17 cellular contexts compared by ENCODE assay signal in the genomic region with DNA sequence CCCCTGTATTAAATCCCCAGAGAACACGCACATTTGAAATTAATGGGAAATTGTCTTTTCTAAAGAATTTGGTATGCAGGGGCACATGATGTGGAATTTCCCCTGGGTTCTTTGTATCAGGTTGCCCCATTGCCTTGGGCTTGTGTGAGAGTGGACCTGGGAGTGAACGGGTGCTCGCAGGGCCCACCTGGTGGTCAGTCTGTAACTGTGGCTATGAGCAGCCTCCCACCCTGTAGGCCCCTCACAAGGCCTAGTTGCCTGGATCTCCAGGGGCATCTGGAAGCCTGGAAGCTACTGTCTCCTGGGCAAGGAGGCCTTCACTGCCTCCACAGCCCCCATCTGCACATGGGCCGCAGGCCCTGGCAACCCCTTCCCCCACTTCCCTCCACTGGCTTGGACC. TPM values are rescaled to one million over a fixed set of nuclear protein-coding genes. Genes with fewer than 3 reads are reported as not detected.
DNase-seq lines count a peak whose midpoint lies in the region; ATAC-seq, FAIRE-seq and TF ChIP-seq lines count a peak whose summit lies in the region.
"Had no signal": no experiment of that assay in that cellular context is flagged by ENCODE, and none has a peak within 500 bp of the region (broad histone marks: within the 10 kb centered on the region; RNA-seq: fewer than 3 reads in every experiment).

No MANE protein-coding gene starts in this region.

- TF ChIP-seq POLR2A in HepG2 (IDR thresholded peaks at IDR 0.05; ENCODE audit: insufficient read depth in 1 of 2, low read depth in 2 of 2, low read length in 2 of 2) = no peak
- no peak for TF ChIP-seq POLR2A in right lobe of liver (IDR thresholded peaks at IDR 0.05)

- H3K27ac ChIP-seq in HepG2 (ENCODE audit: extremely low read length, insufficient read depth, low read length) = no peak overlapping the region
- H3K27ac ChIP-seq in right lobe of liver = no peak overlapping the region
- H3K27ac ChIP-seq: tibial artery had no signal

- peaks cover 13% of the 10 kb centered on the region for H3K4me1 Mint-ChIP-seq in WTC11

- no peaks in the 10 kb centered on the region for H3K79me2 ChIP-seq in HepG2 (ENCODE audit: insufficient read depth, low read length)

- in situ Hi-C loops in HepG2 (cut with HindIII; ENCODE audit: extremely low pct_ligation_motif_present, low pct_unique_long_range_greater_than_20kb) = loop anchor here (5.0 kb wide), 2 partner anchors 33 to 222 kb away; no protein-coding TSS in a partner anchor

- H3K9me3 ChIP-seq in HepG2 (ENCODE audit: low read length) (no peaks in the 10 kb centered on the region), right lobe of liver (no peaks in the 10 kb centered on the region)
- H3K9me3 ChIP-seq: tibial artery had no signal

- WGBS in HepG2 (ENCODE audit: low lambda C conversion rate) = 78% methylated on average over 3 of the region's 4 CpGs
- 100% methylated on average over 2 of the region's 4 CpGs for WGBS in right lobe of liver (ENCODE audit: insufficient coverage, low coverage, low lambda C conversion rate, missing lambda C conversion rate)

- H3K36me3 ChIP-seq in HepG2 (replicated peaks in 1 of 2; ENCODE audit: control insufficient read depth in 1 of 2, insufficient read depth in 2 of 2, low read length in 2 of 2) (no peaks in the 10 kb centered on the region), right lobe of liver (no peaks in the 10 kb centered on the region)
- H3K36me3 ChIP-seq: tibial artery had no signal

- ATAC-seq in HepG2 (peak; percentile 85), right lobe of liver (no peak), WTC11 (peak; percentile 52)
- ATAC-seq: activated CD8-positive, alpha-beta memory T cell treated with anti-CD3 and anti-CD28 coated beads, Interleukin-2, amount 10 ng/mL, durations not matched to agents 7 days and 5 days had no signal

- H3K4me2 ChIP-seq in HepG2 (ENCODE audit: low read depth, low read length) = no peak overlapping the region

- no peaks in the 10 kb centered on the region; the same call in 1 of the 2 replicates for H3K36me3 Mint-ChIP-seq in WTC11

- no peaks in the 10 kb centered on the region for H4K20me1 ChIP-seq in HepG2 (ENCODE audit: insufficient read depth, low read length)

- H3K9me3 Mint-ChIP-seq in WTC11 = peaks cover 4% of the 10 kb centered on the region
- H3K9me3 Mint-ChIP-seq: activated naive CD4-positive, alpha-beta T cell treated with anti-CD3 and anti-CD28 coated beads, Interleukin-2, amount 10 ng/mL, durations not matched to agents 7 days and 5 days had no signal

- H3K4me1 ChIP-seq in HepG2 (ENCODE audit: insufficient read depth, low read length) (no peaks in the 10 kb centered on the region), right lobe of liver (no peaks in the 10 kb centered on the region)
- H3K4me1 ChIP-seq: tibial artery had no signal

- no peak overlapping the region for H3K27ac Mint-ChIP-seq in WTC11
- H3K27ac Mint-ChIP-seq: activated CD8-positive, alpha-beta memory T cell treated with anti-CD3 and anti-CD28 coated beads, Interleukin-2, amount 10 ng/mL, durations not matched to agents 7 days and 5 days; activated naive CD4-positive, alpha-beta T cell treated with anti-CD3 and anti-CD28 coated beads, Interleukin-2, amount 10 ng/mL, durations not matched to agents 7 days and 5 days had no signal

- no peaks in the 10 kb centered on the region for H3K27me3 Mint-ChIP-seq in WTC11 (ENCODE audit: low read depth)
- H3K27me3 Mint-ChIP-seq: activated CD8-positive, alpha-beta memory T cell treated with anti-CD3 and anti-CD28 coated beads, Interleukin-2, amount 10 ng/mL, durations not matched to agents 7 days and 5 days; activated naive CD4-positive, alpha-beta T cell treated with anti-CD3 and anti-CD28 coated beads, Interleukin-2, amount 10 ng/mL, durations not matched to agents 7 days and 5 days had no signal

- TF ChIP-seq EP300 in HepG2 (IDR thresholded peaks at IDR 0.05; ENCODE audit: low read depth in 2 of 2, low read length in 2 of 2) (no peak), HepG2 (CRISPR knock-in tag; IDR thresholded peaks at IDR 0.05; ENCODE audit: borderline replicate concordance) (no peak)

- CTCF ChIA-PET in HepG2 (lab: Yijun Ruan, JAX; ENCODE audit: low intra/inter-chr PET ratio, low total read pairs) (interaction anchor here (1.4 to 1.5 kb wide), 2 partner anchors 35 to 36 kb away, joined by 7 to 8 read pairs; no protein-coding TSS in a partner anchor), WTC11 (lab: Charles Lee) (interaction anchor here (0.8 to 3.6 kb wide), 13 partner anchors 10 to 226 kb away, joined by 3 to 20 read pairs (median 5); no protein-coding TSS in a partner anchor)

- no peak overlapping the region for H3K4me3 ChIP-seq in HepG2 (replicated peaks in 1 of 3; ENCODE audit: insufficient read depth in 1 of 3, low read depth in 2 of 3, low read length in 3 of 3)
- no peak overlapping the region for H3K4me3 ChIP-seq in right lobe of liver
- H3K4me3 ChIP-seq: tibial artery had no signal

- H2AFZ ChIP-seq in HepG2 (ENCODE audit: low read length) = no peak overlapping the region

- TF ChIP-seq RAD21 in HepG2 (CRISPR knock-in tag; IDR thresholded peaks at IDR 0.05) = no peak

- intact Hi-C loops in HepG2 (cut with micrococcal nuclease; ENCODE audit: unreplicated experiment) = loop anchor here (1.0 kb wide), 1 partner anchor 35 kb away; no protein-coding TSS in a partner anchor
- intact Hi-C loops in right lobe of liver (cut with DNase I) = no loop called here

- DNase-seq in HepG2 (ENCODE audit: low spot score) (peak; percentile 12), right lobe of liver (no peak), WTC11 (ENCODE audit: low spot score) (peak; percentile 41), left kidney (ENCODE audit: low read depth, low spot score) (peak; percentile 44), glomerular visceral epithelial cell (ENCODE audit: extremely low spot score) (no peak), MV-4-11 (lab: John Stamatoyannopoulos, UW) (no peak), activated gamma-delta T cell treated with Interleukin-2 at 50 U/mL for 16 hours (no peak), NCI-H2029 (lab: John Stamatoyannopoulos, UW) (no peak)
- DNase-seq: activated CD8-positive, alpha-beta memory T cell treated with anti-CD3 and anti-CD28 coated beads, Interleukin-2, amount 10 ng/mL, durations not matched to agents 7 days and 5 days; activated naive CD4-positive, alpha-beta T cell treated with anti-CD3 and anti-CD28 coated beads, Interleukin-2, amount 10 ng/mL, durations not matched to agents 7 days and 5 days; foreskin melanocyte; mammary epithelial cell; NCI-H1092 treated with DMSO at 0.1 percent for 48 hours; OCI-M1; stimulated activated CD4-positive, alpha-beta T cell treated with anti-CD3 and anti-CD28 coated beads, Interleukin-4, amount 100 ng/mL, for 4 hours; tibial artery had no signal

- FAIRE-seq in HepG2 (lab: Jason Lieb, UNC) = no peak
- FAIRE-seq: D721Med had no signal

- no peak overlapping the region for H3K9ac ChIP-seq in HepG2 (ENCODE audit: insufficient read depth, low read depth, low read length)

- H3K4me3 Mint-ChIP-seq in WTC11 = no peak overlapping the region
- H3K4me3 Mint-ChIP-seq: activated CD8-positive, alpha-beta memory T cell treated with anti-CD3 and anti-CD28 coated beads, Interleukin-2, amount 10 ng/mL, durations not matched to agents 7 days and 5 days; activated naive CD4-positive, alpha-beta T cell treated with anti-CD3 and anti-CD28 coated beads, Interleukin-2, amount 10 ng/mL, durations not matched to agents 7 days and 5 days had no signal

- POLR2A ChIA-PET in HepG2 (lab: Yijun Ruan, JAX) = no interaction called here
- POLR2A ChIA-PET in WTC11 (lab: Charles Lee) = no interaction called here

- H3K27me3 ChIP-seq in HepG2 (ENCODE audit: control insufficient read depth in 1 of 2, insufficient read depth in 2 of 2, low read length in 2 of 2) (no peaks in the 10 kb centered on the region), right lobe of liver (no peaks in the 10 kb centered on the region)
- H3K27me3 ChIP-seq: tibial artery had no signal

- TF ChIP-seq CTCF in HepG2 (CRISPR knock-in tag; IDR thresholded peaks at IDR 0.05) = peak; percentile 56
- no peak for TF ChIP-seq CTCF in right lobe of liver (IDR thresholded peaks at IDR 0.05)
- no peak for TF ChIP-seq CTCF in WTC11 (IDR thresholded peaks at IDR 0.05)

- no TSS peak for BruUV-seq in HepG2 (replicated peaks; lab: Mats Ljungman, UMichigan)

TF ChIP-seq in HepG2, 621 proteins besides CTCF, POLR2A, EP300 and RAD21 (continues in another document):
- no peak for TF ChIP-seq GLI4 (CRISPR knock-in tag; IDR thresholded peaks at IDR 0.05; ENCODE audit: borderline replicate concordance)
- TF ChIP-seq ZNF550 (CRISPR knock-in tag; IDR thresholded peaks at IDR 0.05; ENCODE audit: borderline replicate concordance) = no peak
- peak; percentile 26; the same call in 1 of the 2 replicates for TF ChIP-seq ZFY (CRISPR knock-in tag; IDR thresholded peaks at IDR 0.05)

TF ChIP-seq in WTC11, 78 proteins besides CTCF, POLR2A, EP300 and RAD21:
- TF ChIP-seq RELA (CRISPR knock-in tag; IDR thresholded peaks at IDR 0.05; ENCODE audit: borderline replicate concordance) (no peak), PRRX2 (CRISPR knock-in tag; IDR thresholded peaks at IDR 0.05) (no peak), ETV6 (CRISPR knock-in tag; IDR thresholded peaks at IDR 0.05) (no peak)
TF ChIP-seq in WTC11: peak in this region for 0.

RNA-seq across cellular contexts. Expression of a gene that starts 43.6 kb away (rescaled TPM):
- 4.2 and 4.6 TPM in 2 replicates for total RNA-seq in HepG2 (2016; rRNA removed; fragmentation: Illumina TruSeq; extraction: Trizol)
- 4.4 and 4.8 TPM in 2 replicates for total RNA-seq in HepG2 (2016; cell fraction: cytosol; rRNA removed; fragmentation: Illumina TruSeq; extraction: Trizol; ENCODE audit: low read depth)
- total RNA-seq in HepG2 (2016; cell fraction: insoluble cytoplasmic fraction; rRNA removed; fragmentation: Illumina TruSeq; extraction: Trizol) = 3.9 and 4.2 TPM in 2 replicates
- 3.5 and 3.9 TPM in 2 replicates for total RNA-seq in HepG2 (2016; cell fraction: membrane; rRNA removed; fragmentation: Illumina TruSeq; extraction: Trizol)
- 2.5 and 2.6 TPM in 2 replicates for total RNA-seq in HepG2 (2016; cell fraction: nucleus; rRNA removed; fragmentation: Illumina TruSeq; extraction: Trizol)
- 2.4 and 2.7 TPM in 2 replicates for polyA plus RNA-seq in HepG2 (2011; rRNA removed)
- 1.7 and 2.6 TPM in 2 replicates for polyA plus RNA-seq in HepG2 (2011; cell fraction: cytosol; rRNA removed)
- 2.3 and 2.6 TPM in 2 replicates for polyA plus RNA-seq in HepG2 (2011; cell fraction: nucleus; rRNA removed)
- 1.7 TPM in 2 replicates for polyA plus RNA-seq in HepG2 (2012)
- 1.4 and 2.7 TPM in 2 replicates for polyA plus RNA-seq in HepG2 (2016; cell fraction: cytosol; fragmentation: Illumina TruSeq; extraction: Trizol; ENCODE audit: low read depth)
- polyA plus RNA-seq in HepG2 (2016; cell fraction: insoluble cytoplasmic fraction; fragmentation: Illumina TruSeq; extraction: Trizol; ENCODE audit: low read depth) = 4.5 and 5.6 TPM in 2 replicates
- 1.9 and 2.2 TPM in 2 replicates for polyA plus RNA-seq in HepG2 (2016; cell fraction: membrane; fragmentation: Illumina TruSeq; extraction: Trizol; ENCODE audit: low read depth)
- 3.1 and 4.3 TPM in 2 replicates for polyA plus RNA-seq in HepG2 (2016; cell fraction: nucleus; fragmentation: Illumina TruSeq; extraction: Trizol; ENCODE audit: insufficient read depth, low read depth)
- polyA minus RNA-seq in HepG2 (2011; rRNA and poly(A)+ RNA removed; ENCODE audit: low replicate concordance) = 6.6 and 21.3 TPM in 2 replicates
- 2.1 and 2.2 TPM in 2 replicates for polyA minus RNA-seq in HepG2 (2011; cell fraction: cytosol; rRNA and poly(A)+ RNA removed)
- polyA minus RNA-seq in HepG2 (2011; cell fraction: nucleus; rRNA and poly(A)+ RNA removed) = 3.7 and 5.2 TPM in 2 replicates
- 1 to 10 TPM; 3.5 to 8.2 (median 4.5) TPM for total RNA-seq in right lobe of liver
- total RNA-seq in WTC11 (2021) = 7.6 to 9.0 TPM (median 8.0 TPM) in 3 replicates

Comparison
In these comparisons a context has a peak if more than half of its experiments do, and no peak if none do; other contexts are left out.
1. ATAC-seq: peak in HepG2 (single experiment) and WTC11 (single experiment); none in right lobe of liver (0 of 4).
2. DNase-seq: peak in HepG2 (single experiment), WTC11 (single experiment) and left kidney (single experiment); none in right lobe of liver (0 of 3), glomerular visceral epithelial cell (single experiment), MV-4-11 (single experiment), activated gamma-delta T cell treated with Interleukin-2 at 50 U/mL for 16 hours (single experiment) and NCI-H2029 (single experiment).